17 cellular contexts compared by ENCODE assay signal in genomic region chr5:140327589-140327988, GRCh38. TPM values are rescaled to one million over a fixed set of nuclear protein-coding genes. Genes with fewer than 3 reads are reported as not detected.
DNase-seq lines count a peak whose midpoint lies in the region; ATAC-seq and TF ChIP-seq lines count a peak whose summit lies in the region.
"Had no signal": no experiment of that assay in that cellular context is flagged by ENCODE, and none has a peak within 500 bp of the region (broad histone marks: within the 10 kb centered on the region; RNA-seq: fewer than 3 reads in every experiment).

No MANE protein-coding gene starts in this region.

- 75% methylated on average over 1 to 2 of the region's 2 CpGs for WGBS in endodermal cell (ENCODE audit: insufficient coverage in 1 of 2, insufficient read length in 1 of 2), 2 experiments

- H3K4me2 ChIP-seq in osteoblast (ENCODE audit: insufficient read depth, low read length): peak overlapping the region; percentile 8

- no peak overlapping the region for H3K27ac ChIP-seq in endodermal cell (ENCODE audit: low read depth, low read length)
- no peak overlapping the region for H3K27ac ChIP-seq in osteoblast (ENCODE audit: low read depth, low read length)
- H3K27ac ChIP-seq: upper lobe of right lung had no signal

- TF ChIP-seq CTCF in endodermal cell (conservative IDR thresholded peaks at IDR 0.05) (no peak), osteoblast (IDR thresholded peaks at IDR 0.05; ENCODE audit: extremely low read depth, low read depth, low read length) (no peak)

- H3K36me3 Mint-ChIP-seq in endodermal cell (ENCODE audit: low read depth): no peaks in the 10 kb centered on the region

- H3K4me1 Mint-ChIP-seq in endodermal cell: peaks cover 38% of the 10 kb centered on the region

- H3K36me3 ChIP-seq in endodermal cell (ENCODE audit: control insufficient read depth, insufficient read depth, low read length): no peaks in the 10 kb centered on the region
- peaks cover 6% of the 10 kb centered on the region for H3K36me3 ChIP-seq in osteoblast (ENCODE audit: insufficient read depth, low read length)

- no peaks in the 10 kb centered on the region for H3K9me3 Mint-ChIP-seq in endodermal cell

- H3K27me3 ChIP-seq in endodermal cell (ENCODE audit: control insufficient read depth, insufficient read depth, low read length, poor library complexity, severe bottlenecking) (no peaks in the 10 kb centered on the region), osteoblast (ENCODE audit: insufficient read depth, low read length) (no peaks in the 10 kb centered on the region)
- H3K27me3 ChIP-seq: upper lobe of right lung had no signal

- H3K4me1 ChIP-seq in endodermal cell (ENCODE audit: control insufficient read depth, insufficient read depth, low read length) (peaks cover 15% of the 10 kb centered on the region), osteoblast (ENCODE audit: insufficient read depth, low read length) (peaks cover 36% of the 10 kb centered on the region)

- peak overlapping the region; percentile 87 for H3K27ac Mint-ChIP-seq in endodermal cell

- peak overlapping the region; percentile 31 for H3K9ac ChIP-seq in endodermal cell (ENCODE audit: extremely low read depth, low read length, poor library complexity, severe bottlenecking)

- H3K4me3 Mint-ChIP-seq in endodermal cell: no peak overlapping the region

- H3K79me2 ChIP-seq in osteoblast (ENCODE audit: insufficient read depth, low read length): no peaks in the 10 kb centered on the region

- H3K27me3 Mint-ChIP-seq in endodermal cell (ENCODE audit: insufficient read depth): no peaks in the 10 kb centered on the region

- H3K9me3 ChIP-seq in endodermal cell (ENCODE audit: control insufficient read depth, low read length): no peaks in the 10 kb centered on the region
- H3K9me3 ChIP-seq in osteoblast (ENCODE audit: low read depth, low read length): no peaks in the 10 kb centered on the region
- H3K9me3 ChIP-seq: upper lobe of right lung had no signal

- H2AFZ ChIP-seq in osteoblast (ENCODE audit: low read length): no peak overlapping the region

- H3K4me3 ChIP-seq in endodermal cell (ENCODE audit: low read length) (no peak overlapping the region), osteoblast (ENCODE audit: insufficient read depth, low read length) (no peak overlapping the region)
- H3K4me3 ChIP-seq: GM12878, upper lobe of right lung had no signal

- H4K20me1 ChIP-seq in osteoblast (ENCODE audit: insufficient read depth, low read length): no peaks in the 10 kb centered on the region

- ATAC-seq in GM18519 (IDR thresholded peaks at IDR 0.05; ENCODE audit: low FRiP score, unreplicated experiment): no peak
- ATAC-seq: upper lobe of right lung had no signal

- peak; percentile 14 for DNase-seq in NCI-H345 (lab: John Stamatoyannopoulos, UW)
- no peak for DNase-seq in NCI-H345 treated with DMSO at 0.1 percent for 48 hours (lab: John Stamatoyannopoulos, UW; ENCODE audit: unreplicated experiment)
- peak; percentile 53 for DNase-seq in NCI-H2171 treated with DMSO at 0.1 percent for 48 hours (lab: John Stamatoyannopoulos, UW)
- DNase-seq in endodermal cell: no peak
- DNase-seq in osteoblast (ENCODE audit: insufficient read length, low spot score, missing footprints): peak; percentile 71
- no peak for DNase-seq in cortex of kidney (lab: John Stamatoyannopoulos, UW)
- no peak for DNase-seq in stimulated activated CD4-positive, alpha-beta T cell treated with anti-CD3 and anti-CD28 coated beads, Interleukin-2, amount 100 ng/mL, for 48 hours
- DNase-seq: ACHN, activated gamma-delta T cell, DND-41, NCI-H1930, posterior cingulate gyrus, upper lobe of right lung had no signal

RNA-seq across cellular contexts. Expression of gene HBEGF, which starts 18.8 kb away (rescaled TPM):
- total RNA-seq in endodermal cell (1 to 10 TPM; 1.4 to 2.1 TPM), osteoblast (1.8 and 2.5 TPM in 2 replicates)
- polyA plus RNA-seq in endodermal cell (2013, experiment 1 of 2): 1.8 TPM
- polyA plus RNA-seq in endodermal cell (2013, experiment 2 of 2): 2.1 TPM

RNA-seq across cellular contexts. Expression of gene PFDN1, which starts 24.7 kb away (rescaled TPM):
- 10 to 100 TPM; 62.9 to 64.4 TPM for total RNA-seq in endodermal cell
- polyA plus RNA-seq in endodermal cell (2013, experiment 1 of 2): 85.4 TPM
- polyA plus RNA-seq in endodermal cell (2013, experiment 2 of 2): 81.5 TPM
- total RNA-seq in osteoblast: 58.3 and 65.9 TPM in 2 replicates

RNA-seq across cellular contexts. Expression of gene SLC4A9, which starts 32.4 kb away (rescaled TPM):
- 1 to 10 TPM in 1 of 2 donors, under 1 TPM in 1; 0.79 to 1.4 TPM for total RNA-seq in endodermal cell
- polyA plus RNA-seq in endodermal cell (2013, experiment 1 of 2): not detected
- not detected for polyA plus RNA-seq in endodermal cell (2013, experiment 2 of 2)
- not detected in 2 replicates for total RNA-seq in osteoblast
- total RNA-seq: bronchial epithelial cell, epithelial cell of proximal tubule had no signal

Comparison
In these comparisons a context has a peak if more than half of its experiments do, and no peak if none do; other contexts are left out.
1. DNase-seq: peak in NCI-H345 (single experiment), NCI-H2171 treated with DMSO at 0.1 percent for 48 hours (single experiment) and osteoblast (single experiment); none in NCI-H345 treated with DMSO at 0.1 percent for 48 hours (single experiment), endodermal cell (single experiment), cortex of kidney (single experiment) and stimulated activated CD4-positive, alpha-beta T cell treated with anti-CD3 and anti-CD28 coated beads, Interleukin-2, amount 100 ng/mL, for 48 hours (0 of 2).